In genomic region chr4:30728291-30728690, GRCh38 we compare ENCODE assay signal across 24 cellular contexts. TPM values are rescaled to one million over a fixed set of nuclear protein-coding genes. Genes with fewer than 3 reads are reported as not detected.
"Had no signal": no experiment of that assay in that cellular context is flagged by ENCODE, and none has a peak within 500 bp of the region (broad histone marks: within the 10 kb centered on the region; RNA-seq: fewer than 3 reads in every experiment).

No MANE protein-coding gene starts in this region.

- H3K27me3 ChIP-seq: breast epithelium, ovary, right atrium auricular region had no signal

- H3K4me3 ChIP-seq: breast epithelium, ovary, prostate gland, right atrium auricular region had no signal

- H3K27ac Mint-ChIP-seq: activated CD4-positive, alpha-beta T cell treated with anti-CD3 and anti-CD28 coated beads, Interleukin-2, amount 10 ng/mL, durations not matched to agents 7 days and 5 days; activated CD8-positive, alpha-beta memory T cell treated with anti-CD3 and anti-CD28 coated beads, Interleukin-2, amount 10 ng/mL, durations not matched to agents 7 days and 5 days; activated CD8-positive, alpha-beta T cell treated with anti-CD3 and anti-CD28 coated beads for 36 hours; activated naive CD4-positive, alpha-beta T cell treated with anti-CD3 and anti-CD28 coated beads, Interleukin-2, amount 50 U/mL, for 24 hours; immature natural killer cell; memory B cell; natural killer cell treated with Interleukin-12 subunit alpha and Interleukin-12 subunit beta and Interleukin-15 and Interleukin-18, amount 100 ng/mL, for 72 hours had no signal

- FAIRE-seq: astrocyte, TTC549 had no signal

- DNase-seq: activated CD4-positive, alpha-beta T cell treated with anti-CD3 and anti-CD28 coated beads, Interleukin-2, amount 10 ng/mL, durations not matched to agents 7 days and 5 days; activated CD4-positive, CD25-positive, alpha-beta regulatory T cell treated with anti-CD3 and anti-CD28 coated beads, Interleukin-2, amount 50 U/mL, for 72 hours; activated CD8-positive, alpha-beta memory T cell treated with anti-CD3 and anti-CD28 coated beads, Interleukin-2, amount 10 ng/mL, durations not matched to agents 7 days and 5 days; activated CD8-positive, alpha-beta T cell treated with anti-CD3 and anti-CD28 coated beads for 36 hours; activated gamma-delta T cell treated with Interleukin-2 at 50 U/mL for 16 hours; esophagus squamous epithelium; foreskin fibroblast; immature natural killer cell; left cardiac atrium; ovary; spleen; stimulated activated CD4-positive, alpha-beta T cell treated with anti-CD3 and anti-CD28 coated beads, Interleukin-4, amount 100 ng/mL, for 1 hour; stimulated activated naive CD4-positive, alpha-beta T cell; WERI-Rb-1 had no signal

- H3K4me1 Mint-ChIP-seq: activated CD4-positive, alpha-beta T cell treated with anti-CD3 and anti-CD28 coated beads, Interleukin-2, amount 10 ng/mL, durations not matched to agents 7 days and 5 days; activated CD8-positive, alpha-beta memory T cell treated with anti-CD3 and anti-CD28 coated beads, Interleukin-2, amount 10 ng/mL, durations not matched to agents 7 days and 5 days; activated naive CD4-positive, alpha-beta T cell treated with anti-CD3 and anti-CD28 coated beads, Interleukin-2, amount 50 U/mL, for 24 hours; immature natural killer cell; memory B cell had no signal

- H3K27me3 Mint-ChIP-seq: memory B cell had no signal

- H3K4me1 ChIP-seq: breast epithelium, prostate gland, right atrium auricular region had no signal

- H3K9me3 ChIP-seq: breast epithelium, esophagus squamous epithelium, neutrophil, ovary, prostate gland, right atrium auricular region, spleen had no signal

- H3K36me3 Mint-ChIP-seq: activated CD8-positive, alpha-beta memory T cell treated with anti-CD3 and anti-CD28 coated beads, Interleukin-2, amount 10 ng/mL, durations not matched to agents 7 days and 5 days; activated naive CD4-positive, alpha-beta T cell treated with anti-CD3 and anti-CD28 coated beads, Interleukin-2, amount 50 U/mL, for 24 hours; memory B cell; natural killer cell treated with Interleukin-12 subunit alpha and Interleukin-12 subunit beta and Interleukin-15 and Interleukin-18, amount 100 ng/mL, for 72 hours had no signal

- H3K36me3 ChIP-seq: breast epithelium, esophagus squamous epithelium, neutrophil, ovary, prostate gland, right atrium auricular region, spleen, WERI-Rb-1 had no signal

- H3K4me3 Mint-ChIP-seq: activated CD4-positive, alpha-beta T cell treated with anti-CD3 and anti-CD28 coated beads, Interleukin-2, amount 10 ng/mL, durations not matched to agents 7 days and 5 days; activated CD8-positive, alpha-beta memory T cell treated with anti-CD3 and anti-CD28 coated beads, Interleukin-2, amount 10 ng/mL, durations not matched to agents 7 days and 5 days; activated CD8-positive, alpha-beta T cell treated with anti-CD3 and anti-CD28 coated beads for 36 hours; activated naive CD4-positive, alpha-beta T cell treated with anti-CD3 and anti-CD28 coated beads, Interleukin-2, amount 50 U/mL, for 24 hours; immature natural killer cell; memory B cell; natural killer cell treated with Interleukin-12 subunit alpha and Interleukin-12 subunit beta and Interleukin-15 and Interleukin-18, amount 100 ng/mL, for 72 hours had no signal

- H3K9me3 Mint-ChIP-seq: activated CD4-positive, alpha-beta T cell treated with anti-CD3 and anti-CD28 coated beads, Interleukin-2, amount 10 ng/mL, durations not matched to agents 7 days and 5 days; activated CD8-positive, alpha-beta T cell treated with anti-CD3 and anti-CD28 coated beads for 36 hours; activated naive CD4-positive, alpha-beta T cell treated with anti-CD3 and anti-CD28 coated beads, Interleukin-2, amount 50 U/mL, for 24 hours; memory B cell; natural killer cell treated with Interleukin-12 subunit alpha and Interleukin-12 subunit beta and Interleukin-15 and Interleukin-18, amount 100 ng/mL, for 72 hours had no signal

- ATAC-seq: activated CD8-positive, alpha-beta memory T cell treated with anti-CD3 and anti-CD28 coated beads, Interleukin-2, amount 10 ng/mL, durations not matched to agents 7 days and 5 days; activated CD8-positive, alpha-beta T cell treated with anti-CD3 and anti-CD28 coated beads for 36 hours; left cardiac atrium; natural killer cell treated with Interleukin-12 subunit alpha and Interleukin-12 subunit beta and Interleukin-15 and Interleukin-18, amount 100 ng/mL, for 72 hours had no signal

- H3K27ac ChIP-seq: breast epithelium, coronary artery, neutrophil, ovary, prostate gland, right atrium auricular region, WERI-Rb-1 had no signal

RNA-seq across cellular contexts. Expression of gene PCDH7, which starts 8.1 kb away (rescaled TPM):
- total RNA-seq: activated CD4-positive, alpha-beta T cell treated with anti-CD3 and anti-CD28 coated beads, Interleukin-2, amount 10 ng/mL, durations not matched to agents 7 days and 5 days; activated CD8-positive, alpha-beta memory T cell treated with anti-CD3 and anti-CD28 coated beads, Interleukin-2, amount 10 ng/mL, durations not matched to agents 7 days and 5 days; activated CD8-positive, alpha-beta T cell treated with anti-CD3 and anti-CD28 coated beads for 36 hours; natural killer cell treated with Interleukin-12 subunit alpha and Interleukin-12 subunit beta and Interleukin-15 and Interleukin-18, amount 100 ng/mL, for 72 hours had no signal
- polyA plus RNA-seq: immature natural killer cell had no signal
